In genomic region chrX:134481339-134481738, GRCh38 we compare ENCODE assay signal across 10 cellular contexts.
"Had no signal": no experiment of that assay in that cellular context is flagged by ENCODE, and none has a peak within 500 bp of the region (broad histone marks: within the 10 kb centered on the region; RNA-seq: fewer than 3 reads in every experiment).

No MANE protein-coding gene starts in this region.

- H3K4me3 ChIP-seq: GM23248, HAP-1 had no signal

- ATAC-seq: HCT116 had no signal

- FAIRE-seq: HTR-8/SVneo had no signal

- H3K4me2 ChIP-seq: KMS-11 had no signal

- H2AFZ ChIP-seq: GM23248 had no signal

- H3K9me3 Mint-ChIP-seq: HFFc6 had no signal

- H3K27ac ChIP-seq: GM23248, KMS-11 had no signal

- H3K9me3 ChIP-seq: HAP-1 had no signal

- H3K27ac Mint-ChIP-seq: HFFc6 had no signal

- H3K9ac ChIP-seq: GM23248, KMS-11 had no signal

- H3K4me3 Mint-ChIP-seq: HFFc6 had no signal

- DNase-seq: GM23248, GOT3, H7, HFFc6, IMR-90, KBM-7 had no signal
